ENCODE assay signal across 16 cellular contexts in genomic region chr9:125985998-125986655, GRCh38.
"Had no signal": no experiment of that assay in that cellular context is flagged by ENCODE, and none has a peak within 500 bp of the region (broad histone marks: within the 10 kb centered on the region; RNA-seq: fewer than 3 reads in every experiment).

No MANE protein-coding gene starts in this region.

- H3K4me1 ChIP-seq: parathyroid adenoma, tibial artery, vagina had no signal

- H3K36me3 ChIP-seq: brain microvascular endothelial cell, tibial artery, vagina had no signal

- H3K27me3 ChIP-seq: brain microvascular endothelial cell, hepatocyte, vagina had no signal

- H3K36me3 Mint-ChIP-seq: activated CD8-positive, alpha-beta memory T cell treated with anti-CD3 and anti-CD28 coated beads, Interleukin-2, amount 10 ng/mL, durations not matched to agents 7 days and 5 days had no signal

- ATAC-seq: activated CD8-positive, alpha-beta memory T cell treated with anti-CD3 and anti-CD28 coated beads, Interleukin-2, amount 10 ng/mL, durations not matched to agents 7 days and 5 days had no signal

- H3K9ac ChIP-seq: parathyroid adenoma had no signal

- H3K9me3 ChIP-seq: tibial artery, vagina had no signal

- H3K9me3 Mint-ChIP-seq: activated CD4-positive, alpha-beta memory T cell treated with anti-CD3 and anti-CD28 coated beads, Interleukin-2, amount 10 ng/mL, durations not matched to agents 7 days and 5 days had no signal

- H3K4me3 Mint-ChIP-seq: activated CD4-positive, alpha-beta memory T cell treated with anti-CD3 and anti-CD28 coated beads, Interleukin-2, amount 10 ng/mL, durations not matched to agents 7 days and 5 days; activated CD8-positive, alpha-beta memory T cell treated with anti-CD3 and anti-CD28 coated beads, Interleukin-2, amount 10 ng/mL, durations not matched to agents 7 days and 5 days had no signal

- DNase-seq: activated CD4-positive, alpha-beta memory T cell treated with anti-CD3 and anti-CD28 coated beads, Interleukin-2, amount 10 ng/mL, durations not matched to agents 7 days and 5 days; activated CD4-positive, alpha-beta T cell treated with anti-CD3 and anti-CD28 coated beads for 48 hours; activated CD4-positive, CD25-positive, alpha-beta regulatory T cell; activated CD8-positive, alpha-beta memory T cell treated with anti-CD3 and anti-CD28 coated beads, Interleukin-2, amount 10 ng/mL, durations not matched to agents 7 days and 5 days; activated naive CD4-positive, alpha-beta T cell treated with anti-CD3 and anti-CD28 coated beads, Interleukin-2, amount 50 U/mL, for 16 hours; brain microvascular endothelial cell; effector memory CD4-positive, alpha-beta T cell; mammary epithelial cell; stimulated activated CD8-positive, alpha-beta memory T cell treated with anti-CD3 and anti-CD28 coated beads, Interleukin-4, amount 100 ng/mL, for 48 hours; stimulated activated naive CD4-positive, alpha-beta T cell treated with Interleukin-2 at 50 U/mL for 16 hours; T-helper 9 cell had no signal

- H3K4me1 Mint-ChIP-seq: activated CD4-positive, alpha-beta memory T cell treated with anti-CD3 and anti-CD28 coated beads, Interleukin-2, amount 10 ng/mL, durations not matched to agents 7 days and 5 days; activated CD8-positive, alpha-beta memory T cell treated with anti-CD3 and anti-CD28 coated beads, Interleukin-2, amount 10 ng/mL, durations not matched to agents 7 days and 5 days had no signal

- H3K27ac ChIP-seq: brain microvascular endothelial cell, hepatocyte, parathyroid adenoma, tibial artery, vagina had no signal

- H3K4me3 ChIP-seq: hepatocyte, tibial artery, vagina had no signal

- H3K27ac Mint-ChIP-seq: activated CD4-positive, alpha-beta memory T cell treated with anti-CD3 and anti-CD28 coated beads, Interleukin-2, amount 10 ng/mL, durations not matched to agents 7 days and 5 days; activated CD8-positive, alpha-beta memory T cell treated with anti-CD3 and anti-CD28 coated beads, Interleukin-2, amount 10 ng/mL, durations not matched to agents 7 days and 5 days; activated T-helper 2 cell treated with anti-CD3 and anti-CD28 coated beads, Interferon-gamma antibody, Interleukin-2, Interleukin-4, amounts not matched to agents 10 μg/mL and 5 μg/mL and 100 μg/mL, durations not matched to agents 14 hours and 24 hours and 36 hours had no signal
